ENCODE assay signal across 8 cellular contexts in genomic region chr4:139299536-139299935, GRCh38. TPM values are rescaled to one million over a fixed set of nuclear protein-coding genes. Genes with fewer than 3 reads are reported as not detected.
DNase-seq lines count a peak whose midpoint lies in the region; ATAC-seq and TF ChIP-seq lines count a peak whose summit lies in the region.

No MANE protein-coding gene starts in this region.

- H3K9me3 Mint-ChIP-seq in T-cell = no peaks in the 10 kb centered on the region
- no peaks in the 10 kb centered on the region for H3K9me3 Mint-ChIP-seq in stimulated activated effector memory CD8-positive, alpha-beta T cell treated with anti-CD3 and anti-CD28 coated beads, Interleukin-12 subunit alpha, Interleukin-12 subunit beta, amount 100 ng/mL, for 72 hours

- H3K27me3 Mint-ChIP-seq in T-cell = no peaks in the 10 kb centered on the region

- DNase-seq in cardiac muscle cell (ENCODE audit: low read depth in 1 of 2, low spot score in 1 of 2) (no peak), cardiac septum (ENCODE audit: low spot score) (no peak), T-cell (no peak), foreskin fibroblast (no peak), inferior parietal cortex (ENCODE audit: extremely low spot score) (no peak)
- DNase-seq in stimulated activated effector memory CD8-positive, alpha-beta T cell treated with anti-CD3 and anti-CD28 coated beads, Interleukin-12 subunit alpha, Interleukin-12 subunit beta, amount 100 ng/mL, for 72 hours (ENCODE audit: low spot score in 2 of 2) = no peak

- ATAC-seq in T-cell (replicated peaks in 1 of 4) (no peak), HG03280 (IDR thresholded peaks at IDR 0.05; ENCODE audit: unreplicated experiment) (no peak), HG03378 (IDR thresholded peaks at IDR 0.05; ENCODE audit: unreplicated experiment) (no peak)
- ATAC-seq in stimulated activated effector memory CD8-positive, alpha-beta T cell treated with anti-CD3 and anti-CD28 coated beads, Interleukin-12 subunit alpha, Interleukin-12 subunit beta, amount 100 ng/mL, for 72 hours = no peak

- H3K4me1 ChIP-seq in cardiac muscle cell (ENCODE audit: low read depth) = peaks cover 24% of the 10 kb centered on the region

- H3K9me3 ChIP-seq in cardiac muscle cell (ENCODE audit: low read depth) = no peaks in the 10 kb centered on the region

- intact Hi-C loops in cardiac septum (cut with DNase I) = loop anchor here (5.0 kb wide), 3 partner anchors 72 to 267 kb away; no protein-coding TSS in a partner anchor

- no peaks in the 10 kb centered on the region for H3K36me3 ChIP-seq in cardiac muscle cell

- H3K4me3 Mint-ChIP-seq in T-cell = peak overlapping the region in 2 of 3 donors; percentile 94 to 100
- H3K4me3 Mint-ChIP-seq in stimulated activated effector memory CD8-positive, alpha-beta T cell treated with anti-CD3 and anti-CD28 coated beads, Interleukin-12 subunit alpha, Interleukin-12 subunit beta, amount 100 ng/mL, for 72 hours = peak overlapping the region; percentile 100

- peaks cover 51 to 58% (median 54%) of the 10 kb centered on the region in 3 donors for H3K4me1 Mint-ChIP-seq in T-cell
- H3K4me1 Mint-ChIP-seq in stimulated activated effector memory CD8-positive, alpha-beta T cell treated with anti-CD3 and anti-CD28 coated beads, Interleukin-12 subunit alpha, Interleukin-12 subunit beta, amount 100 ng/mL, for 72 hours = peaks cover 40% of the 10 kb centered on the region

- peak overlapping the region; percentile 100 for H3K27ac Mint-ChIP-seq in T-cell
- H3K27ac Mint-ChIP-seq in stimulated activated effector memory CD8-positive, alpha-beta T cell treated with anti-CD3 and anti-CD28 coated beads, Interleukin-12 subunit alpha, Interleukin-12 subunit beta, amount 100 ng/mL, for 72 hours = no peak overlapping the region

- POLR2A ChIA-PET in T-cell (lab: Charles Lee) = interaction anchor here in 1 of 2 donors (1.0 to 2.4 kb wide), 3 partner anchors 119 to 284 kb away, joined by 5 to 14 read pairs (median 5); partner anchors contain the start of genes ELF2 and NOCT

- TF ChIP-seq CTCF in cardiac muscle cell (IDR thresholded peaks at IDR 0.05; ENCODE audit: low read depth, low read length) (no peak), foreskin fibroblast (IDR thresholded peaks at IDR 0.05; ENCODE audit: low read depth, low read length) (no peak)

- CTCF ChIA-PET in T-cell (lab: Charles Lee) = interaction anchor here in 1 of 2 donors (1.0 kb wide), 2 partner anchors 12 to 269 kb away, joined by 3 to 4 read pairs; no protein-coding TSS in a partner anchor

- H3K4me3 ChIP-seq in cardiac muscle cell (peak overlapping the region; percentile 82), foreskin fibroblast (ENCODE audit: low read depth in 1 of 2, low read length in 2 of 2) (peak overlapping the region; percentile 14 to 74)

- peak overlapping the region; percentile 96 for H3K27ac ChIP-seq in cardiac muscle cell

- no peaks in the 10 kb centered on the region for H3K27me3 ChIP-seq in cardiac muscle cell

- H3K36me3 Mint-ChIP-seq in T-cell = peaks cover 5% of the 10 kb centered on the region
- H3K36me3 Mint-ChIP-seq in stimulated activated effector memory CD8-positive, alpha-beta T cell treated with anti-CD3 and anti-CD28 coated beads, Interleukin-12 subunit alpha, Interleukin-12 subunit beta, amount 100 ng/mL, for 72 hours = peaks cover 49% of the 10 kb centered on the region

RNA-seq across cellular contexts. Expression of gene NAA15, which starts 1.8 kb away (rescaled TPM):
- 14.9 and 16.4 TPM in 2 replicates for total RNA-seq in cardiac muscle cell
- polyA plus RNA-seq in cardiac muscle cell = 24.0 TPM in 2 replicates
- 37.9 TPM for total RNA-seq in cardiac septum
- 10 to 100 TPM; 45.1 to 64.0 (median 50.7) TPM for total RNA-seq in T-cell

RNA-seq across cellular contexts. Expression of gene NDUFC1, which starts 2.7 kb away (rescaled TPM):
- total RNA-seq in cardiac muscle cell = 91.6 and 111 TPM in 2 replicates
- 316 and 324 TPM in 2 replicates for polyA plus RNA-seq in cardiac muscle cell
- total RNA-seq in cardiac septum = 175 TPM
- 10 to 100 TPM; 19.6 to 29.1 (median 26.8) TPM for total RNA-seq in T-cell

RNA-seq across cellular contexts. Expression of gene MGARP, which starts 19.5 kb away (rescaled TPM):
- total RNA-seq in cardiac muscle cell (2.8 and 3.0 TPM in 2 replicates), cardiac septum (0.81 TPM), T-cell (under 1 TPM in 4 of 5 donors, not detected in 1; 0.25 to 0.61 (median 0.39) TPM)
- 4.4 and 4.6 TPM in 2 replicates for polyA plus RNA-seq in cardiac muscle cell
